ENCODE assay signal across 2 cellular contexts in genomic region chr2:217775920-217776503, GRCh38.
TF ChIP-seq lines count a peak whose summit lies in the region.

No MANE protein-coding gene starts in this region.

TF ChIP-seq in H1, 55 proteins besides CTCF, POLR2A, EP300 and RAD21 (continued from another document):
- no peak for TF ChIP-seq KDM4A (IDR thresholded peaks at IDR 0.05; ENCODE audit: low read depth, low read length, severe bottlenecking)
- TF ChIP-seq POU5F1 (IDR thresholded peaks at IDR 0.05; ENCODE audit: low read depth, low read length): no peak
- TF ChIP-seq SIN3A (conservative IDR thresholded peaks at IDR 0.05 in 1 of 2, IDR thresholded peaks at IDR 0.05 in 1 of 2; ENCODE audit: low read depth in 1 of 2, low read length in 2 of 2): no peak
- TF ChIP-seq SUZ12 (IDR thresholded peaks at IDR 0.05; ENCODE audit: low read length): no peak
- no peak for TF ChIP-seq JUND (IDR thresholded peaks at IDR 0.05; ENCODE audit: low read length)
- no peak for TF ChIP-seq BRCA1 (IDR thresholded peaks at IDR 0.05; ENCODE audit: low read depth, low read length)
- no peak for TF ChIP-seq FOSL1 (IDR thresholded peaks at IDR 0.05; ENCODE audit: insufficient read depth, low read depth, low read length)
- no peak for TF ChIP-seq CBX5 (IDR thresholded peaks at IDR 0.05; ENCODE audit: low read depth, low read length)

TF ChIP-seq in SK-N-SH, 30 proteins besides CTCF, POLR2A, EP300 and RAD21 (continued from another document):
- TF ChIP-seq REST (IDR thresholded peaks at IDR 0.05; ENCODE audit: low read depth, low read length) (no peak), USF1 (IDR thresholded peaks at IDR 0.05; ENCODE audit: borderline replicate concordance, low read depth) (no peak), MEF2A (IDR thresholded peaks at IDR 0.05; ENCODE audit: borderline replicate concordance, low read depth) (no peak), RCOR1 (IDR thresholded peaks at IDR 0.05; ENCODE audit: low read length) (no peak), EZH2phosphoT487 (IDR thresholded peaks at IDR 0.05; ENCODE audit: borderline replicate concordance, low read depth) (no peak), FOXJ3 (CRISPR knock-in tag; IDR thresholded peaks at IDR 0.05) (no peak), SMC3 (IDR thresholded peaks at IDR 0.05; ENCODE audit: low read depth, low read length) (no peak), RXRA (IDR thresholded peaks at IDR 0.05; ENCODE audit: borderline replicate concordance, low read depth) (no peak)
